Comparison of ENCODE assay signal across 31 cellular contexts in the genomic region with DNA sequence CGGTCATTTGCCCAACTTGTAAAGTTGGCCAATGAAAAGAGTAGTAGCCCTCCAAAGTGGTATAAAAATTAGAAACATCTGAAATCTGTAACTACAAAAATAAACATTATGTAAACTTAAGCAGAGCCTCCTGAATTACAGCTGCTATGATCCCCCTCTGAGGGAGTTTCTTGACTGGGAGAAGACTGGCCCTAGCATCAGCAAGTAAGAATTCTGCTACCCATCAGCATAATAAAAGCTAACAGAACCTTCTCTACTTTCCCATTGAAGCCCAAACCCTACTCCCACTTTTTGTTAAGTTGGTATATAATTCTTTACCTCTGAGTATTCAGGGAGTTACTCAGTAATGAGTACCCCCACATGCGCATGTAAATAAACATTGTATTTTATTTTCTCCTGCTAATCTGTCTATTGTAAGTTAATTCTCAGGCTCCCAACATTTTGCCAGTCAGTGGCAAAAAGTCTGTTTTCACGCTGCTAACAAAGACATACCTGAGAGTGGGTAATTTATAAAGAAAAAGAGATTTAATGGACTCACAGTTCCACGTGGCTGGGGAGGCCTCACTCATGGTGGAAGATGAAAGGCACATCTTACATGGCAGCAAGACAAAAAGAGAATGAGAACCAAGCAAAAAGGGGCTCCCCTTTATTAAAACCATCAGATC.
"Had no signal": no experiment of that assay in that cellular context is flagged by ENCODE, and none has a peak within 500 bp of the region (broad histone marks: within the 10 kb centered on the region; RNA-seq: fewer than 3 reads in every experiment).

No MANE protein-coding gene starts in this region.

- FAIRE-seq: endothelial cell of umbilical vein, islet of Langerhans, small intestine had no signal

- H3K27me3 Mint-ChIP-seq: activated CD8-positive, alpha-beta T cell treated with anti-CD3 and anti-CD28 coated beads for 36 hours; stimulated activated memory B cell treated with anti-CD40 and anti-IgM and Interleukin-4, amounts not matched to agents 10 μg/mL and 1 μg/mL and 100 μg/mL, for 72 hours; stimulated activated naive CD8-positive, alpha-beta T cell treated with anti-CD3 and anti-CD28 coated beads, Interleukin-15, amount 100 ng/mL, for 72 hours had no signal

- H3K4me1 ChIP-seq: heart left ventricle, left ventricle myocardium inferior, prostate gland, sigmoid colon, upper lobe of right lung had no signal

- H3K4me1 Mint-ChIP-seq: activated CD4-positive, alpha-beta T cell treated with anti-CD3 and anti-CD28 coated beads, Interleukin-2, amount 10 ng/mL, durations not matched to agents 7 days and 5 days; activated T-helper 17 cell treated with anti-CD3 and anti-CD28 coated beads, Interleukin-2, amount 50 U/mL, for 72 hours; naive B cell; nephron progenitor cell; stimulated activated memory B cell treated with anti-CD40 and anti-IgM and Interleukin-4, amounts not matched to agents 10 μg/mL and 1 μg/mL and 100 μg/mL, for 72 hours; stimulated activated naive CD8-positive, alpha-beta T cell treated with anti-CD3 and anti-CD28 coated beads, Interleukin-15, amount 100 ng/mL, for 72 hours had no signal

- H3K36me3 Mint-ChIP-seq: naive B cell; stimulated activated memory B cell treated with anti-CD40 and anti-IgM and Interleukin-4, amounts not matched to agents 10 μg/mL and 1 μg/mL and 100 μg/mL, for 72 hours had no signal

- H3K27ac ChIP-seq: foreskin keratinocyte, heart left ventricle, left ventricle myocardium inferior, ovary, prostate gland, sigmoid colon, upper lobe of right lung had no signal

- H3K36me3 ChIP-seq: heart left ventricle, left ventricle myocardium inferior, ovary, prostate gland, sigmoid colon, upper lobe of right lung had no signal

- H3K4me3 Mint-ChIP-seq: activated CD4-positive, alpha-beta T cell treated with anti-CD3 and anti-CD28 coated beads, Interleukin-2, amount 10 ng/mL, durations not matched to agents 7 days and 5 days; activated CD8-positive, alpha-beta T cell treated with anti-CD3 and anti-CD28 coated beads for 36 hours; activated T-cell treated with anti-CD3 and anti-CD28 coated beads, Interleukin-2, amount 50 U/mL, for 4 hours; activated T-helper 17 cell treated with anti-CD3 and anti-CD28 coated beads, Interleukin-2, amount 50 U/mL, for 72 hours; naive B cell; nephron progenitor cell; stimulated activated memory B cell treated with anti-CD40 and anti-IgM and Interleukin-4, amounts not matched to agents 10 μg/mL and 1 μg/mL and 100 μg/mL, for 72 hours; stimulated activated naive CD8-positive, alpha-beta T cell treated with anti-CD3 and anti-CD28 coated beads, Interleukin-15, amount 100 ng/mL, for 72 hours had no signal

- ATAC-seq: activated CD8-positive, alpha-beta T cell treated with anti-CD3 and anti-CD28 coated beads for 36 hours; activated T-cell treated with anti-CD3 and anti-CD28 coated beads, Interleukin-2, amount 50 U/mL, for 4 hours; activated T-helper 17 cell treated with anti-CD3 and anti-CD28 coated beads, Interleukin-2, amount 50 U/mL, for 72 hours; foreskin keratinocyte; heart left ventricle; stimulated activated memory B cell treated with anti-CD40 and anti-IgM and Interleukin-4, amounts not matched to agents 10 μg/mL and 1 μg/mL and 100 μg/mL, for 72 hours; stimulated activated naive CD8-positive, alpha-beta T cell treated with anti-CD3 and anti-CD28 coated beads, Interleukin-15, amount 100 ng/mL, for 72 hours; upper lobe of right lung had no signal

- DNase-seq: activated CD4-positive, alpha-beta T cell treated with anti-CD3 and anti-CD28 coated beads for 1 hour; activated CD4-positive, alpha-beta T cell treated with anti-CD3 and anti-CD28 coated beads, Interleukin-2, amount 10 ng/mL, durations not matched to agents 7 days and 5 days; activated CD8-positive, alpha-beta T cell treated with anti-CD3 and anti-CD28 coated beads for 36 hours; activated gamma-delta T cell treated with Interleukin-2 at 50 U/mL for 16 hours; activated naive CD4-positive, alpha-beta T cell treated with anti-CD3 and anti-CD28 coated beads, Interleukin-2, amount 50 U/mL, for 16 hours; activated T-cell treated with anti-CD3 and anti-CD28 coated beads, Interleukin-2, amount 50 U/mL, for 4 hours; amniotic stem cell; caudate nucleus; cortex of kidney; foreskin keratinocyte; heart left ventricle; hypothalamus; left ventricle myocardium inferior; naive B cell; nephron progenitor cell; ovary; retina; sigmoid colon; small intestine; stimulated activated CD4-positive, alpha-beta T cell treated with anti-CD3 and anti-CD28 coated beads, Interleukin-1b, Interleukin-23, amount 100 ng/mL, for 48 hours; stimulated activated CD4-positive, alpha-beta T cell treated with anti-CD3 and anti-CD28 coated beads, Interleukin-4, amount 100 ng/mL, for 4 hours; stimulated activated CD8-positive, alpha-beta memory T cell treated with anti-CD3 and anti-CD28 coated beads, Interleukin-4, amount 100 ng/mL, for 48 hours; stimulated activated naive CD8-positive, alpha-beta T cell treated with anti-CD3 and anti-CD28 coated beads, Interleukin-15, amount 100 ng/mL, for 72 hours; substantia nigra; T-helper 2 cell; upper lobe of right lung had no signal

- H3K9me3 ChIP-seq: heart left ventricle, left ventricle myocardium inferior, ovary, prostate gland, sigmoid colon, upper lobe of right lung had no signal

- H3K27me3 ChIP-seq: foreskin keratinocyte, heart left ventricle, ovary, sigmoid colon, upper lobe of right lung had no signal

- H3K4me3 ChIP-seq: heart left ventricle, left ventricle myocardium inferior, ovary, prostate gland, sigmoid colon, upper lobe of right lung had no signal

- H3K27ac Mint-ChIP-seq: activated CD4-positive, alpha-beta T cell treated with anti-CD3 and anti-CD28 coated beads, Interleukin-2, amount 10 ng/mL, durations not matched to agents 7 days and 5 days; activated CD8-positive, alpha-beta T cell treated with anti-CD3 and anti-CD28 coated beads for 36 hours; nephron progenitor cell; stimulated activated memory B cell treated with anti-CD40 and anti-IgM and Interleukin-4, amounts not matched to agents 10 μg/mL and 1 μg/mL and 100 μg/mL, for 72 hours; stimulated activated naive CD8-positive, alpha-beta T cell treated with anti-CD3 and anti-CD28 coated beads, Interleukin-15, amount 100 ng/mL, for 72 hours had no signal
